22 cellular contexts compared by ENCODE assay signal in genomic region chr5:35600591-35600990, GRCh38.
"Had no signal": no experiment of that assay in that cellular context is flagged by ENCODE, and none has a peak within 500 bp of the region (broad histone marks: within the 10 kb centered on the region; RNA-seq: fewer than 3 reads in every experiment).

No MANE protein-coding gene starts in this region.

- H3K9me3 ChIP-seq: colonic mucosa, esophagus squamous epithelium had no signal

- DNase-seq: colonic mucosa; cortex of kidney; dermis blood vessel endothelial cell; dorsolateral prefrontal cortex; effector CD4-positive, alpha-beta T cell; effector CD8-positive, alpha-beta T cell; effector memory CD8-positive, alpha-beta T cell; erythroblast; esophagus squamous epithelium; foreskin fibroblast; foreskin keratinocyte; foreskin melanocyte; gastrocnemius medialis; glutamatergic neuron; head of caudate nucleus; heart left ventricle; heart right ventricle had no signal

- H3K27ac ChIP-seq: colonic mucosa, coronary artery, dorsolateral prefrontal cortex, epithelial cell of prostate, esophagus muscularis mucosa, esophagus squamous epithelium, foreskin keratinocyte, gastrocnemius medialis, gastroesophageal sphincter, heart left ventricle, heart right ventricle had no signal

- H3K27me3 Mint-ChIP-seq: dendritic cell treated with granulocyte-macrophage colony-stimulating factor and Interleukin-4, amounts not matched to agents 40 ng/mL and 50 ng/mL, for 4 days had no signal

- H3K27me3 ChIP-seq: colonic mucosa, esophagus muscularis mucosa, foreskin keratinocyte, gastrocnemius medialis, heart right ventricle had no signal

- H3K4me1 ChIP-seq: colonic mucosa, esophagus muscularis mucosa, esophagus squamous epithelium, foreskin keratinocyte, gastrocnemius medialis, gastroesophageal sphincter, heart left ventricle, heart right ventricle had no signal

- H3K4me3 ChIP-seq: colonic mucosa, coronary artery, dorsolateral prefrontal cortex, esophagus muscularis mucosa, esophagus squamous epithelium, gastrocnemius medialis, gastroesophageal sphincter, heart left ventricle, heart right ventricle had no signal

- H3K4me3 Mint-ChIP-seq: dendritic cell treated with granulocyte-macrophage colony-stimulating factor and Interleukin-4, amounts not matched to agents 40 ng/mL and 50 ng/mL, for 4 days; effector memory CD8-positive, alpha-beta T cell had no signal

- H3K36me3 ChIP-seq: colonic mucosa, esophagus muscularis mucosa, esophagus squamous epithelium, gastrocnemius medialis, gastroesophageal sphincter, heart left ventricle, heart right ventricle had no signal

- H3K27ac Mint-ChIP-seq: dendritic cell treated with granulocyte-macrophage colony-stimulating factor and Interleukin-4, amounts not matched to agents 40 ng/mL and 50 ng/mL, for 4 days; effector memory CD8-positive, alpha-beta T cell had no signal
